In the genomic region with DNA sequence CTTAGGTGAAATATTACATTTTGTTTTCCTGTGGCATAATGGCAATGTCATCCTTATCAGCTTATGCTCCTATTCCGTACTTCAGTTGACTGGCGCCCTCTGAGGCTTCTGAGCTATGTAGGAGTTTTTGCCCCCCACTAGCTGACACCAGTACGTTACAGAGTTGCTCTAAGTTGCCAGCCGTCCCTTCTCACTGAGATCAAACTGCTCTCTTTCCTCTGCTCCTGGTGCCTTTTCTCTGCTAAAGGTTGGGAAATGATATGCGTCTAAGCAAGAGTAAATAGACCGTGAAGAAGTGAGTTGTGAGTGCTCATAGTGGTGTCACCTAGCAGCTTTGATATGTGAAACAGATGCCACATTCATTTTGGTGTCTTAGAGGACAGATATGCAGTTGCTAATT, we compare ENCODE assay signal across 19 cellular contexts.
DNase-seq lines count a peak whose midpoint lies in the region; ATAC-seq and FAIRE-seq lines count a peak whose summit lies in the region.
"Had no signal": no experiment of that assay in that cellular context is flagged by ENCODE, and none has a peak within 500 bp of the region (broad histone marks: within the 10 kb centered on the region; RNA-seq: fewer than 3 reads in every experiment).

No MANE protein-coding gene starts in this region.

- FAIRE-seq in islet of Langerhans (lab: Jason Lieb, UNC), result peak; percentile 58

- ATAC-seq in GM18868 (IDR thresholded peaks at IDR 0.05; ENCODE audit: unreplicated experiment) (no peak), GM18873 (IDR thresholded peaks at IDR 0.05; ENCODE audit: low FRiP score, unreplicated experiment) (no peak), HG03159 (IDR thresholded peaks at IDR 0.05; ENCODE audit: unreplicated experiment) (no peak)
- ATAC-seq: esophagus mucosa, WTC11 had no signal

- peak; percentile 93 for DNase-seq in DMS53 treated with DMSO at 0.1 percent for 48 hours (lab: John Stamatoyannopoulos, UW; ENCODE audit: unreplicated experiment)
- DNase-seq in NCI-H128 (lab: John Stamatoyannopoulos, UW; ENCODE audit: unreplicated experiment), result peak; percentile 47
- peak; percentile 72 to 91 for DNase-seq in NCI-H524 (lab: John Stamatoyannopoulos, UW)
- no peak for DNase-seq in GM03348 (ENCODE audit: low spot score)
- DNase-seq: activated naive CD8-positive, alpha-beta T cell treated with anti-CD3 and anti-CD28 coated beads, Interleukin-2, amount 10 ng/mL, durations not matched to agents 7 days and 5 days; brain microvascular endothelial cell; CD4-positive, CD25-positive, alpha-beta regulatory T cell; GOT3; NCI-H226; OCI-M1; SIG-M5; stimulated activated CD4-positive, alpha-beta T cell treated with anti-CD3 and anti-CD28 coated beads, Interleukin-1b, Interleukin-23, amount 100 ng/mL, for 48 hours; stomach had no signal
